Comparison of ENCODE assay signal across 15 cellular contexts in genomic region chr4:174669278-174669677, GRCh38.
DNase-seq lines count a peak whose midpoint lies in the region; ATAC-seq, FAIRE-seq and TF ChIP-seq lines count a peak whose summit lies in the region.
"Had no signal": no experiment of that assay in that cellular context is flagged by ENCODE, and none has a peak within 500 bp of the region (broad histone marks: within the 10 kb centered on the region; RNA-seq: fewer than 3 reads in every experiment).

No MANE protein-coding gene starts in this region.

- no peaks in the 10 kb centered on the region for H3K27me3 Mint-ChIP-seq in astrocyte (ENCODE audit: low read depth, unreplicated experiment)
- H3K27me3 Mint-ChIP-seq in activated T-cell treated with anti-CD3 and anti-CD28 coated beads, Interleukin-2, amount 50 U/mL, for 72 hours (ENCODE audit: low read depth): peaks cover 19% of the 10 kb centered on the region

- peak; percentile 92 for FAIRE-seq in astrocyte (lab: Jason Lieb, UNC)

- no peaks in the 10 kb centered on the region for H3K36me3 ChIP-seq in astrocyte (ENCODE audit: insufficient read depth, low read length)
- H3K36me3 ChIP-seq: BLaER1 treated with 17β-estradiol and CSF1 and Interleukin-3, amounts not matched to agents 10 nM and 100 nM; tibial nerve had no signal

- H3K4me1 ChIP-seq in astrocyte (ENCODE audit: insufficient read depth, low read length): no peaks in the 10 kb centered on the region
- H3K4me1 ChIP-seq: BLaER1 treated with 17β-estradiol and CSF1 and Interleukin-3, amounts not matched to agents 10 nM and 100 nM; tibial nerve had no signal

- H3K4me1 Mint-ChIP-seq in astrocyte (ENCODE audit: low read depth, unreplicated experiment): peaks cover 5% of the 10 kb centered on the region
- no peaks in the 10 kb centered on the region for H3K4me1 Mint-ChIP-seq in activated T-cell treated with anti-CD3 and anti-CD28 coated beads, Interleukin-2, amount 50 U/mL, for 72 hours (ENCODE audit: low read depth)
- H3K4me1 Mint-ChIP-seq: activated naive CD8-positive, alpha-beta T cell treated with anti-CD3 and anti-CD28 coated beads for 36 hours had no signal

- no peak for ATAC-seq in activated T-cell treated with anti-CD3 and anti-CD28 coated beads, Interleukin-2, amount 50 U/mL, for 72 hours (replicated peaks in 1 of 2)
- ATAC-seq in HG03469 (IDR thresholded peaks at IDR 0.05; ENCODE audit: unreplicated experiment): no peak
- ATAC-seq: sciatic nerve had no signal

- H3K27ac ChIP-seq in astrocyte (ENCODE audit: low read depth, low read length): no peak overlapping the region
- H3K27ac ChIP-seq: BLaER1 treated with 17β-estradiol and CSF1 and Interleukin-3, amounts not matched to agents 10 nM and 100 nM; tibial nerve had no signal

- no peak for TF ChIP-seq CTCF in astrocyte (IDR thresholded peaks at IDR 0.05; ENCODE audit: insufficient read depth, low read depth, low read length)

- no peaks in the 10 kb centered on the region for H3K9me3 Mint-ChIP-seq in astrocyte (ENCODE audit: unreplicated experiment)
- no peaks in the 10 kb centered on the region for H3K9me3 Mint-ChIP-seq in activated T-cell treated with anti-CD3 and anti-CD28 coated beads, Interleukin-2, amount 50 U/mL, for 72 hours
- H3K9me3 Mint-ChIP-seq: activated naive CD8-positive, alpha-beta T cell treated with anti-CD3 and anti-CD28 coated beads for 36 hours; T-helper 2 cell treated with Interferon-gamma antibody and Interleukin-4, amounts not matched to agents 5 μg/mL and 100 μg/mL, for 36 hours had no signal

- H2AFZ ChIP-seq in astrocyte (ENCODE audit: low read depth, low read length): no peak overlapping the region

- DNase-seq in ACHN: peak; percentile 80
- peak; percentile 45 for DNase-seq in HS-27A (ENCODE audit: low read depth)
- DNase-seq in astrocyte (ENCODE audit: low read depth): peak; percentile 88
- peak; percentile 14 for DNase-seq in hepatic stellate cell (ENCODE audit: low spot score)
- DNase-seq in stimulated activated CD4-positive, alpha-beta T cell treated with anti-CD3 and anti-CD28 coated beads, Interleukin-12 subunit alpha, Interleukin-12 subunit beta, amount 100 ng/mL, for 4 hours: no peak
- DNase-seq in cerebellar nuclear complex (lab: John Stamatoyannopoulos, UW): no peak
- DNase-seq in activated T-cell treated with anti-CD3 and anti-CD28 coated beads, Interleukin-2, amount 50 U/mL, for 72 hours: no peak
- DNase-seq: activated CD8-positive, alpha-beta memory T cell treated with anti-CD3 and anti-CD28 coated beads for 24 hours; activated naive CD8-positive, alpha-beta T cell treated with anti-CD3 and anti-CD28 coated beads for 36 hours; KBM-7 had no signal

- H3K4me2 ChIP-seq in astrocyte (ENCODE audit: low read length): no peak overlapping the region
- H3K4me2 ChIP-seq: BLaER1 treated with 17β-estradiol and CSF1 and Interleukin-3, amounts not matched to agents 10 nM and 100 nM had no signal

- H3K9ac ChIP-seq in astrocyte (ENCODE audit: low read length): no peak overlapping the region
- H3K9ac ChIP-seq: BLaER1 treated with 17β-estradiol and CSF1 and Interleukin-3, amounts not matched to agents 10 nM and 100 nM had no signal

- H4K20me1 ChIP-seq in astrocyte (ENCODE audit: insufficient read depth, low read length): no peaks in the 10 kb centered on the region
- H4K20me1 ChIP-seq: BLaER1 treated with 17β-estradiol and CSF1 and Interleukin-3, amounts not matched to agents 10 nM and 100 nM had no signal

- no peak overlapping the region for H3K4me3 Mint-ChIP-seq in astrocyte (ENCODE audit: unreplicated experiment)
- no peak overlapping the region for H3K4me3 Mint-ChIP-seq in activated T-cell treated with anti-CD3 and anti-CD28 coated beads, Interleukin-2, amount 50 U/mL, for 72 hours
- H3K4me3 Mint-ChIP-seq: activated naive CD8-positive, alpha-beta T cell treated with anti-CD3 and anti-CD28 coated beads for 36 hours; T-helper 2 cell treated with Interferon-gamma antibody and Interleukin-4, amounts not matched to agents 5 μg/mL and 100 μg/mL, for 36 hours had no signal

- in situ Hi-C loops in ACHN (cut with HindIII; ENCODE audit: low pct_ligation_motif_present, low pct_unique_long_range_greater_than_20kb, low sequenced_read_pairs): no loop called here

- H3K79me2 ChIP-seq in astrocyte (ENCODE audit: insufficient read depth, low read length): no peaks in the 10 kb centered on the region

- H3K27ac Mint-ChIP-seq in astrocyte (ENCODE audit: unreplicated experiment): peak overlapping the region; percentile 22
- no peak overlapping the region for H3K27ac Mint-ChIP-seq in activated T-cell treated with anti-CD3 and anti-CD28 coated beads, Interleukin-2, amount 50 U/mL, for 72 hours
- H3K27ac Mint-ChIP-seq: activated naive CD8-positive, alpha-beta T cell treated with anti-CD3 and anti-CD28 coated beads for 36 hours; T-helper 2 cell treated with Interferon-gamma antibody and Interleukin-4, amounts not matched to agents 5 μg/mL and 100 μg/mL, for 36 hours had no signal

- no peaks in the 10 kb centered on the region for H3K9me3 ChIP-seq in astrocyte (ENCODE audit: insufficient read depth, low read depth, low read length)
- H3K9me3 ChIP-seq: BLaER1 treated with 17β-estradiol and CSF1 and Interleukin-3, amounts not matched to agents 10 nM and 100 nM; tibial nerve had no signal

- no peaks in the 10 kb centered on the region for H3K36me3 Mint-ChIP-seq in astrocyte (ENCODE audit: low read depth, unreplicated experiment)
- H3K36me3 Mint-ChIP-seq in activated T-cell treated with anti-CD3 and anti-CD28 coated beads, Interleukin-2, amount 50 U/mL, for 72 hours (ENCODE audit: insufficient read depth in 2 of 2): no peaks in the 10 kb centered on the region
- H3K36me3 Mint-ChIP-seq: activated naive CD8-positive, alpha-beta T cell treated with anti-CD3 and anti-CD28 coated beads for 36 hours had no signal

- H3K27me3 ChIP-seq in astrocyte (ENCODE audit: insufficient read depth, low read length): no peaks in the 10 kb centered on the region
- H3K27me3 ChIP-seq: BLaER1 treated with 17β-estradiol and CSF1 and Interleukin-3, amounts not matched to agents 10 nM and 100 nM; tibial nerve had no signal

- H3K4me3 ChIP-seq in astrocyte (ENCODE audit: insufficient read depth, low read depth, low read length): no peak overlapping the region
- H3K4me3 ChIP-seq: BLaER1 treated with 17β-estradiol and CSF1 and Interleukin-3, amounts not matched to agents 10 nM and 100 nM; tibial nerve had no signal

Comparison
In these comparisons a context has a peak if more than half of its experiments do, and no peak if none do; other contexts are left out.
1. DNase-seq: peak in ACHN (single experiment), HS-27A (single experiment), astrocyte (single experiment) and hepatic stellate cell (single experiment); none in stimulated activated CD4-positive, alpha-beta T cell treated with anti-CD3 and anti-CD28 coated beads, Interleukin-12 subunit alpha, Interleukin-12 subunit beta, amount 100 ng/mL, for 4 hours (single experiment), cerebellar nuclear complex (0 of 2) and activated T-cell treated with anti-CD3 and anti-CD28 coated beads, Interleukin-2, amount 50 U/mL, for 72 hours (0 of 2).